ENCODE assay signal across 8 cellular contexts in the genomic region with DNA sequence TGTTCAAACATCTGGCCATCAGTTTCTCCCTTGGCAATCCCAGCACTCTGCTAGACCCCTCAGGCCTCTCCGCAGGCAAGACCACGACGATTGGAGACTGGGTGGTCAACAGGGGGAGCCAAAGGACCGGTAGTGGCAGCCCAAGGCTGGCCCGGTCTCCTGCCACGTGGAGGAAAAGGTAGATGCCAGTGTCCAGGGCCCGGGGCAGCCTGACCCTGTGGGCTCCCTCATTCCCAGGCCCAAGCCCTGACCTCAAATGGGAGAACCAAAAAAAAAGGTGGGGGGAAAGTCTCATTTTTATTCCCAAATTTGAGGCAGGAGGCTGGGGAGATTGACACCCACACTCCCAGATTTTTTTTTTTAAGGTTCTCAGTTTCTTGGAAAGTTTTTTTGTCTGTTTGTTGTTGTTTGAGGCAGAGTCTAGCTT. TPM values are rescaled to one million over a fixed set of nuclear protein-coding genes. Genes with fewer than 3 reads are reported as not detected.
DNase-seq lines count a peak whose midpoint lies in the region; ATAC-seq and TF ChIP-seq lines count a peak whose summit lies in the region.

No MANE protein-coding gene starts in this region.

- H3K9me3 ChIP-seq in smooth muscle cell (replicated peaks; ENCODE audit: low read depth): no peaks in the 10 kb centered on the region

- no peak for ATAC-seq in GM21381 (IDR thresholded peaks at IDR 0.05; ENCODE audit: unreplicated experiment)

- H3K79me2 ChIP-seq in smooth muscle cell (ENCODE audit: low read depth): no peaks in the 10 kb centered on the region

- H3K27ac ChIP-seq in smooth muscle cell (ENCODE audit: low read depth): no peak overlapping the region

- H2AFZ ChIP-seq in smooth muscle cell (ENCODE audit: low read depth): peak overlapping the region; percentile 45

- peaks cover 7% of the 10 kb centered on the region for H3F3A ChIP-seq in smooth muscle cell (ENCODE audit: low read depth)

- peak; percentile 82 for DNase-seq in activated gamma-delta T cell treated with Interleukin-2 at 50 U/mL for 16 hours
- DNase-seq in activated gamma-delta T cell (lab: John Stamatoyannopoulos, UW): no peak
- DNase-seq in NCI-H187 (lab: John Stamatoyannopoulos, UW): peak; percentile 77
- DNase-seq in T1000 (lab: John Stamatoyannopoulos, UW): peak; percentile 57
- DNase-seq in anterior cingulate cortex (lab: John Stamatoyannopoulos, UW): peak in 53 of 58 donors; percentile 5 to 81 (median 44)
- DNase-seq in hepatic stellate cell (ENCODE audit: low spot score): peak; percentile 90
- DNase-seq in smooth muscle cell (lab: John Stamatoyannopoulos, UW; ENCODE audit: unreplicated experiment): peak; percentile 27

- H3K4me1 ChIP-seq in smooth muscle cell (ENCODE audit: low read depth): peaks cover 7% of the 10 kb centered on the region

- H3K36me3 ChIP-seq in smooth muscle cell (ENCODE audit: low read depth): no peaks in the 10 kb centered on the region

- no peaks in the 10 kb centered on the region for H3K27me3 ChIP-seq in smooth muscle cell (ENCODE audit: low read depth)

- H3K9ac ChIP-seq in smooth muscle cell (ENCODE audit: low read depth): no peak overlapping the region

- H3K4me3 ChIP-seq in smooth muscle cell: no peak overlapping the region

- H4K20me1 ChIP-seq in smooth muscle cell (ENCODE audit: low read depth): no peaks in the 10 kb centered on the region

- peak; percentile 92 for TF ChIP-seq CTCF in smooth muscle cell (IDR thresholded peaks at IDR 0.05; ENCODE audit: borderline replicate concordance, insufficient read depth, poor library complexity, severe bottlenecking)

- H3K4me2 ChIP-seq in smooth muscle cell: no peak overlapping the region

- 0% methylated on average over 7 of the region's 7 CpGs for WGBS in smooth muscle cell (ENCODE audit: low lambda C conversion rate)

RNA-seq across cellular contexts. Expression of a gene that starts 24.8 kb away (rescaled TPM):
- total RNA-seq in smooth muscle cell: 410 and 499 TPM in 2 replicates
- polyA plus RNA-seq in smooth muscle cell: 1,358 and 1,471 TPM in 2 replicates

RNA-seq across cellular contexts. Expression of a gene that starts 29.7 kb away (rescaled TPM):
- 1.6 and 5.7 TPM in 2 replicates for total RNA-seq in smooth muscle cell
- 4.8 and 6.2 TPM in 2 replicates for polyA plus RNA-seq in smooth muscle cell

RNA-seq across cellular contexts. Expression of a gene that starts 34.6 kb away (rescaled TPM):
- total RNA-seq in smooth muscle cell: 1,139 and 1,222 TPM in 2 replicates
- polyA plus RNA-seq in smooth muscle cell: 1,491 and 1,802 TPM in 2 replicates

RNA-seq across cellular contexts. Expression of a gene that starts 38.1 kb away (rescaled TPM):
- total RNA-seq in smooth muscle cell: 11.2 and 13.9 TPM in 2 replicates
- polyA plus RNA-seq in smooth muscle cell: 18.0 and 19.8 TPM in 2 replicates

RNA-seq across cellular contexts. Expression of a gene that starts 50.5 kb away (rescaled TPM):
- not detected in 2 replicates for total RNA-seq in smooth muscle cell
- not detected in 2 replicates for polyA plus RNA-seq in smooth muscle cell
